ENCODE assay signal across 1 cellular context in genomic region chr19:17957887-17958286, GRCh38.
TF ChIP-seq lines count a peak whose summit lies in the region.

No MANE protein-coding gene starts in this region.

TF ChIP-seq in SK-N-SH, 30 proteins besides CTCF, POLR2A, EP300 and RAD21 (continued from another document):
- TF ChIP-seq REST (IDR thresholded peaks at IDR 0.05; ENCODE audit: low read depth, low read length), result no peak
- TF ChIP-seq MAX (IDR thresholded peaks at IDR 0.05; ENCODE audit: low read depth), result no peak
- TF ChIP-seq GABPA (IDR thresholded peaks at IDR 0.05; ENCODE audit: low read depth), result no peak
- TF ChIP-seq FOXJ3 (CRISPR knock-in tag; IDR thresholded peaks at IDR 0.05), result no peak
- no peak for TF ChIP-seq MEF2A (IDR thresholded peaks at IDR 0.05; ENCODE audit: borderline replicate concordance, low read depth)
- no peak for TF ChIP-seq FOSL2 (IDR thresholded peaks at IDR 0.05; ENCODE audit: borderline replicate concordance, low read depth)
TF ChIP-seq in SK-N-SH: peak in this region for 0.
